8 cellular contexts compared by ENCODE assay signal in the genomic region with DNA sequence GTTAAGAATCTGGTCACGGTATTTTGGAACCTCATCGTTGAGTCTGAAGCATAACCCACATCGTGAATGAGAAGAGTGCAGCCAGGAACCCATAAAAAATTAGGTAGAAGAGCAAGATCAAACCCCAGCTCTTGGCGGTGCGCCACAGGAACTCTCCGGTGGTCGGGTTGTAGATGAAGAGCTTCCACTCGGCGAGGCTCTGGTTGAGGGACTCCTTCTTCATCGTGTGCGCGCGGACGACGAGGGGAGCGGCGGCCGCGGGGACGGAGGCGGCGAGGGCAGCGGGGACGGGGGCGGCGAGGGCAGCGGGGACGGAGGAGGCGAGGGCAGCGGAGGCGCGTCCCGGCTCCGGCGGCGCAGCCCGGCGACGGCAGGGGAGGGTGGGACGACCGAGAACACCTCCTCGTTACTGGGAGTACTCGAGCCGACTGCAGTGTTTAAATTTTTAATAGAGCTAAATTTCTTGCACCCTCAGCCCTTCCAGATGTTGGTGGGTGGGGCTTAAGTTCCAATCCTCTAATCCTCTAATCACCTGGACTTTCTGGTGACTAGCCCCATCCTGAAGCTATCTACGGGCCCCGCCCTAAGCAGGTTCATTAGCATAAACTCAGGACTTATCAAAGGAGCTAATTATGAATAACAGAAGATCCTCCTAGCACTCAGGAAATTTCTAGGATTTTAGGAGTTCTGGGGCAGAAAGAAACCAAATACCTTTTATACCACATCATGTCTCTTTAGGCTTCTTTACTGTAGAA. TPM values are rescaled to one million over a fixed set of nuclear protein-coding genes. Genes with fewer than 3 reads are reported as not detected.
DNase-seq lines count a peak whose midpoint lies in the region; ATAC-seq lines count a peak whose summit lies in the region.

No MANE protein-coding gene starts in this region.

- peak; percentile 37 to 64 for ATAC-seq in CD4-positive, CD25-positive, alpha-beta regulatory T cell (ENCODE audit: low read depth in 2 of 2)
- ATAC-seq in activated naive CD8-positive, alpha-beta T cell treated with anti-CD3 and anti-CD28 coated beads, Interleukin-2, amount 10 ng/mL, durations not matched to agents 7 days and 5 days (ENCODE audit: low read depth) = peak; percentile 88
- ATAC-seq in stimulated activated naive CD8-positive, alpha-beta T cell treated with anti-CD3 and anti-CD28 coated beads, Interleukin-15, amount 100 ng/mL, for 72 hours = peak; percentile 84
- no peak for ATAC-seq in HG03039 (IDR thresholded peaks at IDR 0.05; ENCODE audit: unreplicated experiment)

- peaks cover 16% of the 10 kb centered on the region for H3K27me3 ChIP-seq in CD4-positive, CD25-positive, alpha-beta regulatory T cell (ENCODE audit: control insufficient read depth, insufficient read depth, low read length)

- DNase-seq in CD4-positive, CD25-positive, alpha-beta regulatory T cell = peak in 2 of 3 donors; percentile 22 to 28
- DNase-seq in NCI-H1105 (lab: John Stamatoyannopoulos, UW) = peak; percentile 16
- DNase-seq in activated naive CD8-positive, alpha-beta T cell treated with anti-CD3 and anti-CD28 coated beads, Interleukin-2, amount 10 ng/mL, durations not matched to agents 7 days and 5 days = peak; percentile 71
- DNase-seq in iPS-NIHi11 (ENCODE audit: low spot score) = peak; percentile 72
- DNase-seq in stimulated activated naive CD8-positive, alpha-beta T cell treated with anti-CD3 and anti-CD28 coated beads, Interleukin-15, amount 100 ng/mL, for 72 hours = peak; percentile 30 to 36
- DNase-seq in MV-4-11 (lab: John Stamatoyannopoulos, UW) = no peak
- no peak for DNase-seq in mesenteric fat pad (ENCODE audit: low spot score)

- H3K36me3 Mint-ChIP-seq in CD4-positive, CD25-positive, alpha-beta regulatory T cell = no peaks in the 10 kb centered on the region
- H3K36me3 Mint-ChIP-seq in activated naive CD8-positive, alpha-beta T cell treated with anti-CD3 and anti-CD28 coated beads, Interleukin-2, amount 10 ng/mL, durations not matched to agents 7 days and 5 days = no peaks in the 10 kb centered on the region

- POLR2A ChIA-PET in activated naive CD8-positive, alpha-beta T cell treated with anti-CD3 and anti-CD28 coated beads, Interleukin-2, amount 10 ng/mL, durations not matched to agents 7 days and 5 days (lab: Charles Lee) = interaction anchor here (1.4 to 1.8 kb wide), 2 partner anchors 9 to 21 kb away, joined by 3 to 13 read pairs; partner anchors contain the start of gene PAPOLG

- H3K9me3 Mint-ChIP-seq in CD4-positive, CD25-positive, alpha-beta regulatory T cell = peaks cover 0 to 6% (median 0%) of the 10 kb centered on the region in 7 donors
- peaks cover 2% of the 10 kb centered on the region for H3K9me3 Mint-ChIP-seq in activated naive CD8-positive, alpha-beta T cell treated with anti-CD3 and anti-CD28 coated beads, Interleukin-2, amount 10 ng/mL, durations not matched to agents 7 days and 5 days
- no peaks in the 10 kb centered on the region for H3K9me3 Mint-ChIP-seq in stimulated activated naive CD8-positive, alpha-beta T cell treated with anti-CD3 and anti-CD28 coated beads, Interleukin-15, amount 100 ng/mL, for 72 hours

- H3K9me3 ChIP-seq in CD4-positive, CD25-positive, alpha-beta regulatory T cell (ENCODE audit: control insufficient read depth in 2 of 2, low read length in 2 of 2) = no peaks in the 10 kb centered on the region

- H3K36me3 ChIP-seq in CD4-positive, CD25-positive, alpha-beta regulatory T cell (ENCODE audit: control insufficient read depth, insufficient read depth, low read length) = no peaks in the 10 kb centered on the region

- peaks cover 5% of the 10 kb centered on the region for H3K4me1 ChIP-seq in CD4-positive, CD25-positive, alpha-beta regulatory T cell (ENCODE audit: control insufficient read depth, insufficient read depth, low read length, poor library complexity, severe bottlenecking)

- H3K27me3 Mint-ChIP-seq in CD4-positive, CD25-positive, alpha-beta regulatory T cell = peaks cover 46% of the 10 kb centered on the region
- H3K27me3 Mint-ChIP-seq in activated naive CD8-positive, alpha-beta T cell treated with anti-CD3 and anti-CD28 coated beads, Interleukin-2, amount 10 ng/mL, durations not matched to agents 7 days and 5 days = peaks cover 46% of the 10 kb centered on the region
- H3K27me3 Mint-ChIP-seq in stimulated activated naive CD8-positive, alpha-beta T cell treated with anti-CD3 and anti-CD28 coated beads, Interleukin-15, amount 100 ng/mL, for 72 hours = peaks cover 53% of the 10 kb centered on the region

- H3K27ac Mint-ChIP-seq in CD4-positive, CD25-positive, alpha-beta regulatory T cell = peak overlapping the region in 1 of 3 donors; percentile 29
- peak overlapping the region; percentile 46 for H3K27ac Mint-ChIP-seq in activated naive CD8-positive, alpha-beta T cell treated with anti-CD3 and anti-CD28 coated beads, Interleukin-2, amount 10 ng/mL, durations not matched to agents 7 days and 5 days
- H3K27ac Mint-ChIP-seq in stimulated activated naive CD8-positive, alpha-beta T cell treated with anti-CD3 and anti-CD28 coated beads, Interleukin-15, amount 100 ng/mL, for 72 hours = no peak overlapping the region

- no peak overlapping the region for H3K27ac ChIP-seq in CD4-positive, CD25-positive, alpha-beta regulatory T cell (ENCODE audit: insufficient read depth, low read length, poor library complexity, severe bottlenecking)

- H3K4me1 Mint-ChIP-seq in CD4-positive, CD25-positive, alpha-beta regulatory T cell = peaks cover 0 to 10% (median 7%) of the 10 kb centered on the region in 4 donors
- H3K4me1 Mint-ChIP-seq in activated naive CD8-positive, alpha-beta T cell treated with anti-CD3 and anti-CD28 coated beads, Interleukin-2, amount 10 ng/mL, durations not matched to agents 7 days and 5 days = peaks cover 8% of the 10 kb centered on the region
- H3K4me1 Mint-ChIP-seq in stimulated activated naive CD8-positive, alpha-beta T cell treated with anti-CD3 and anti-CD28 coated beads, Interleukin-15, amount 100 ng/mL, for 72 hours = peaks cover 8% of the 10 kb centered on the region

- H3K4me3 Mint-ChIP-seq in CD4-positive, CD25-positive, alpha-beta regulatory T cell = peak overlapping the region; percentile 68 to 89 (median 83)
- H3K4me3 Mint-ChIP-seq in activated naive CD8-positive, alpha-beta T cell treated with anti-CD3 and anti-CD28 coated beads, Interleukin-2, amount 10 ng/mL, durations not matched to agents 7 days and 5 days = peak overlapping the region; percentile 98
- H3K4me3 Mint-ChIP-seq in stimulated activated naive CD8-positive, alpha-beta T cell treated with anti-CD3 and anti-CD28 coated beads, Interleukin-15, amount 100 ng/mL, for 72 hours = peak overlapping the region; percentile 91

- peak overlapping the region; percentile 53 for H3K4me3 ChIP-seq in CD4-positive, CD25-positive, alpha-beta regulatory T cell (ENCODE audit: low read depth, low read length)

RNA-seq across cellular contexts. Expression of gene PAPOLG, which starts 20.4 kb away (rescaled TPM):
- total RNA-seq in CD4-positive, CD25-positive, alpha-beta regulatory T cell = 23.0 TPM
- 10 to 100 TPM; 15.7 to 26.1 (median 17.7) TPM for polyA plus RNA-seq in CD4-positive, CD25-positive, alpha-beta regulatory T cell
- total RNA-seq in activated naive CD8-positive, alpha-beta T cell treated with anti-CD3 and anti-CD28 coated beads, Interleukin-2, amount 10 ng/mL, durations not matched to agents 7 days and 5 days = 10 to 100 TPM; 25.9 to 26.2 TPM
- total RNA-seq in mesenteric fat pad = 10.7 TPM

Comparison
In these comparisons a context has a peak if more than half of its experiments do, and no peak if none do; other contexts are left out.
1. DNase-seq: peak in CD4-positive, CD25-positive, alpha-beta regulatory T cell (2 of 3), NCI-H1105 (single experiment), activated naive CD8-positive, alpha-beta T cell treated with anti-CD3 and anti-CD28 coated beads, Interleukin-2, amount 10 ng/mL, durations not matched to agents 7 days and 5 days (single experiment), iPS-NIHi11 (single experiment) and stimulated activated naive CD8-positive, alpha-beta T cell treated with anti-CD3 and anti-CD28 coated beads, Interleukin-15, amount 100 ng/mL, for 72 hours (2 of 2); none in MV-4-11 (single experiment) and mesenteric fat pad (single experiment).
2. Peak in every context shown above with its lines, with median percentiles within 50 percentile points of each other: H3K4me3 Mint-ChIP-seq.